Comparison of ENCODE assay signal across 15 cellular contexts in the genomic region with DNA sequence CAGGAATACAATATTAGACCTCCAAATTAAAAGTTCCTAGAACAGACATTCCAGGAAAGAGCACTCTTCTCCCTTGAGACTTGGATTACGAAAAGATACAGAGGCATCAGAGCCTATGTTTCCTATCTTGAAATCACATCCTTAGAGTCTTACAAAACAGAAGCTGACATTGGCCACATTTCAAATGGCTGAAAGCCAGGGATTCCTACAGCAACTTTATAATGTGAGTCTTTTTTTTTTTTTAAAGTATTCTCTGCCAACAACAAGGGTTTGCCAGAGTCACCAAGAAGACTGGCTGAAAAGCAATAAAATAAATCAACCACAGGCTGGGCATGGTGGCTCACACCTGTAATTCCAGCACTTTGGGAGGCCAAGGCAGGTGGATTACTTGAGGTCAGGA.
DNase-seq lines count a peak whose midpoint lies in the region; ATAC-seq and TF ChIP-seq lines count a peak whose summit lies in the region.
"Had no signal": no experiment of that assay in that cellular context is flagged by ENCODE, and none has a peak within 500 bp of the region (broad histone marks: within the 10 kb centered on the region; RNA-seq: fewer than 3 reads in every experiment).

No MANE protein-coding gene starts in this region.

- no peak for TF ChIP-seq CTCF in AG09309 (IDR thresholded peaks at IDR 0.05; ENCODE audit: control insufficient read depth, insufficient read depth, low read depth, low read length, missing control alignments)
- no peak for TF ChIP-seq CTCF in choroid plexus epithelial cell (conservative IDR thresholded peaks at IDR 0.05; ENCODE audit: low read depth, low read length)

- ATAC-seq in GM19035 (IDR thresholded peaks at IDR 0.05; ENCODE audit: unreplicated experiment), result no peak
- ATAC-seq: activated naive CD8-positive, alpha-beta T cell treated with anti-CD3 and anti-CD28 coated beads, Interleukin-2, amount 50 U/mL, for 24 hours; naive thymus-derived CD4-positive, alpha-beta T cell had no signal

- DNase-seq in AG09309 (ENCODE audit: low read depth), result peak; percentile 7
- peak; percentile 83 for DNase-seq in M059J (ENCODE audit: low read depth)
- peak; percentile 92 for DNase-seq in choroid plexus epithelial cell (ENCODE audit: low read depth)
- DNase-seq in left kidney (ENCODE audit: low read depth, low spot score), result peak; percentile 35
- DNase-seq in NCI-H774 (lab: John Stamatoyannopoulos, UW), result no peak
- DNase-seq in NCI-H146 (lab: John Stamatoyannopoulos, UW), result no peak
- DNase-seq in glomerular visceral epithelial cell (ENCODE audit: extremely low spot score), result no peak
- DNase-seq: activated naive CD8-positive, alpha-beta T cell treated with anti-CD3 and anti-CD28 coated beads, Interleukin-2, amount 50 U/mL, for 24 hours; AML-193; effector memory CD4-positive, alpha-beta T cell; naive thymus-derived CD4-positive, alpha-beta T cell; SIG-M5; spleen; WERI-Rb-1 had no signal

- H3K4me3 ChIP-seq in AG09309 (ENCODE audit: control insufficient read depth, low read depth, low read length), result no peak overlapping the region
- H3K4me3 ChIP-seq in choroid plexus epithelial cell (ENCODE audit: low read depth, low read length), result no peak overlapping the region
- H3K4me3 ChIP-seq: spleen had no signal

Comparison
In these comparisons a context has a peak if more than half of its experiments do, and no peak if none do; other contexts are left out.
1. DNase-seq: peak in AG09309 (single experiment), M059J (single experiment), choroid plexus epithelial cell (single experiment) and left kidney (single experiment); none in NCI-H774 (single experiment), NCI-H146 (single experiment) and glomerular visceral epithelial cell (single experiment).